8 cellular contexts compared by ENCODE assay signal in the genomic region with DNA sequence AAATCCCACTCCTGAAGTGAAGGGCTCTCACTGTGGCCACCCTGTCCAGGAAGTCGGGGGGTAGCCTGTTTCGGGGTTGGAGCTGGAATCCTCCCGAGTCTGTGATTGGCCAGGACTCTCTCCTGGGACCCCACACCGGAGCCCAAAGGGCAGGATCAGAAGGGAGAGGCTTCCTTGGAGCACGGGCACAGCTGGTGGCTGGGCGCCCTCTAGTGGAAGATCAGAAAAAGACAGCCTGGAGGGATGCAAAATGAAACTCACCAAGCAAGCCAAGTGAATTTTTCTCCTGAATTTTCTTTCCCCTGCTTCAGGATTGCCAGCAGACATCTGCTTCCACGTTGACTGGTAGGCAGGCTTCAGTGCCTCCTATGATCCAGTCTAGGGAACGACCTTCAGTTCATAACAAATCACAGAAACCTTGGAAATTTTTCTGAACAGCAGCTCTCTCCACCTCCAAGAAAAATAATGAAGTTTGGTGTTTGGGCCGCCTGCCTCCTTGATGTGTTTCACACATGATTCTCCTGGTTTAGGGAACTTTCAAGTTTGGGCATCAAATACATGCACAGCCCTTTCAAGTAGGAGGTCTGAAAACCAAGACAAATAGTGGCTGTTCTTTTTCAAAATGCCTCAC.
A peak's percentile ranks its signal among the peaks of the same experiment; 100 is the strongest.
DNase-seq lines count a peak whose midpoint lies in the region; ATAC-seq and TF ChIP-seq lines count a peak whose summit lies in the region.

No MANE protein-coding gene starts in this region.

- H3K14ac ChIP-seq in trophoblast cell (ENCODE audit: low read length) = no peak overlapping the region

- no peak overlapping the region for H4K8ac ChIP-seq in trophoblast cell (ENCODE audit: low read depth, low read length)

- peak; percentile 93 for TF ChIP-seq RAD21 in Ishikawa (IDR thresholded peaks at IDR 0.05; ENCODE audit: low read depth)

- H2BK12ac ChIP-seq in trophoblast cell (ENCODE audit: low read length) = no peak overlapping the region

- no CpG with 5 or more reads among the region's 9 CpGs for WGBS in trophoblast cell (ENCODE audit: extremely low coverage, insufficient coverage, insufficient read length)

- no peak overlapping the region for H2BK120ac ChIP-seq in trophoblast cell (ENCODE audit: insufficient read depth, low read length, poor library complexity)

- no peak for TF ChIP-seq POLR2A in uterus (IDR thresholded peaks at IDR 0.05)

- CTCF ChIA-PET in RWPE1 (lab: Yijun Ruan, JAX) = interaction anchor here (0.5 to 3.0 kb wide), 27 partner anchors 8 to 1862 kb away, joined by 3 to 30 read pairs (median 3); no protein-coding TSS in a partner anchor

- H3K36me3 ChIP-seq in trophoblast cell (ENCODE audit: control insufficient read depth in 1 of 2, insufficient read depth in 2 of 2, low read length in 2 of 2) (no peaks in the 10 kb centered on the region), uterus (no peaks in the 10 kb centered on the region)

- POLR2A ChIA-PET in RWPE1 (lab: Yijun Ruan, JAX; ENCODE audit: low non-redundant PET) = no interaction called here

- intact Hi-C loops in uterus (cut with DNase I; ENCODE audit: low total_unique reads) = no loop called here

- no peak overlapping the region for H3K18ac ChIP-seq in trophoblast cell (ENCODE audit: low read length)

- H3K9me3 ChIP-seq in trophoblast cell (ENCODE audit: insufficient read depth, low read depth, low read length) = no peaks in the 10 kb centered on the region
- no peaks in the 10 kb centered on the region for H3K9me3 ChIP-seq in uterus

- ATAC-seq in GM18867 (IDR thresholded peaks at IDR 0.05; ENCODE audit: unreplicated experiment) = no peak

- H3K4me2 ChIP-seq in trophoblast cell (ENCODE audit: low read length) = peak overlapping the region; percentile 25

- H3K4me1 ChIP-seq in trophoblast cell (ENCODE audit: control insufficient read depth in 1 of 2, insufficient read depth in 2 of 2, low read length in 2 of 2) = peaks cover 5 to 7% of the 10 kb centered on the region in 2 experiments
- H3K4me1 ChIP-seq in uterus = peaks cover 0 to 6% of the 10 kb centered on the region in 2 donors

- no peak overlapping the region for H2BK5ac ChIP-seq in trophoblast cell (ENCODE audit: low read depth, low read length, poor library complexity)

- no peak overlapping the region for H2AK5ac ChIP-seq in trophoblast cell (ENCODE audit: low read length)

- no peak overlapping the region for H3K9ac ChIP-seq in trophoblast cell (ENCODE audit: low read length)

- TF ChIP-seq EP300 in Ishikawa (IDR thresholded peaks at IDR 0.05; ENCODE audit: borderline replicate concordance) = no peak

- H3K27me3 ChIP-seq in trophoblast cell (ENCODE audit: insufficient read depth, low read length) (no peaks in the 10 kb centered on the region), uterus (no peaks in the 10 kb centered on the region)

- H4K91ac ChIP-seq in trophoblast cell (ENCODE audit: low read depth, low read length) = no peak overlapping the region

- no peak overlapping the region for H4K12ac ChIP-seq in trophoblast cell (ENCODE audit: low read depth, low read length)

- H3K4ac ChIP-seq in trophoblast cell (ENCODE audit: low read depth, low read length) = no peak overlapping the region

- H3K27ac ChIP-seq in RWPE1 (no peak overlapping the region), trophoblast cell (ENCODE audit: low read depth, low read length) (no peak overlapping the region), uterus (peak overlapping the region in 1 of 2 donors; percentile 34)

- no peak overlapping the region for H3K4me3 ChIP-seq in trophoblast cell (ENCODE audit: low read depth, low read length)
- H3K4me3 ChIP-seq in uterus = no peak overlapping the region

- H3K23ac ChIP-seq in trophoblast cell (ENCODE audit: low read length) = no peak overlapping the region

- peak; percentile 97 for TF ChIP-seq CTCF in RWPE1 (conservative IDR thresholded peaks at IDR 0.05; ENCODE audit: low read depth)
- TF ChIP-seq CTCF in uterus (IDR thresholded peaks at IDR 0.05) = peak; percentile 73 to 88 (median 80)

- H3K79me1 ChIP-seq in trophoblast cell (ENCODE audit: low read length) = no peaks in the 10 kb centered on the region

- no peaks in the 10 kb centered on the region for H3K79me2 ChIP-seq in trophoblast cell (ENCODE audit: control insufficient read depth, insufficient read depth, low read length, poor library complexity)

- DNase-seq in D341Med (ENCODE audit: low spot score) = peak; percentile 84
- DNase-seq in RWPE1 (ENCODE audit: low spot score) = peak; percentile 69
- DNase-seq in activated gamma-delta T cell treated with anti-CD3 and anti-CD28 coated beads, Interleukin-2, amount 50 U/mL, for 16 hours (ENCODE audit: low read depth) = peak; percentile 28
- peak; percentile 67 for DNase-seq in germinal center (ENCODE audit: low spot score)
- peak; percentile 20 to 65 for DNase-seq in trophoblast cell
- DNase-seq in uterus = peak; percentile 65 to 77

- no peak overlapping the region for H2AFZ ChIP-seq in trophoblast cell (ENCODE audit: insufficient read depth, low read length, poor library complexity)

TF ChIP-seq in Ishikawa, 13 proteins besides CTCF, POLR2A, EP300 and RAD21:
- TF ChIP-seq NFIC (IDR thresholded peaks at IDR 0.05) (no peak), TCF12 (IDR thresholded peaks at IDR 0.05; ENCODE audit: low read depth) (no peak), TAF1 (IDR thresholded peaks at IDR 0.05; ENCODE audit: low read depth) (no peak), FOXM1 (IDR thresholded peaks at IDR 0.05; ENCODE audit: borderline replicate concordance, low read depth) (no peak)
- TF ChIP-seq, protein P1, sequence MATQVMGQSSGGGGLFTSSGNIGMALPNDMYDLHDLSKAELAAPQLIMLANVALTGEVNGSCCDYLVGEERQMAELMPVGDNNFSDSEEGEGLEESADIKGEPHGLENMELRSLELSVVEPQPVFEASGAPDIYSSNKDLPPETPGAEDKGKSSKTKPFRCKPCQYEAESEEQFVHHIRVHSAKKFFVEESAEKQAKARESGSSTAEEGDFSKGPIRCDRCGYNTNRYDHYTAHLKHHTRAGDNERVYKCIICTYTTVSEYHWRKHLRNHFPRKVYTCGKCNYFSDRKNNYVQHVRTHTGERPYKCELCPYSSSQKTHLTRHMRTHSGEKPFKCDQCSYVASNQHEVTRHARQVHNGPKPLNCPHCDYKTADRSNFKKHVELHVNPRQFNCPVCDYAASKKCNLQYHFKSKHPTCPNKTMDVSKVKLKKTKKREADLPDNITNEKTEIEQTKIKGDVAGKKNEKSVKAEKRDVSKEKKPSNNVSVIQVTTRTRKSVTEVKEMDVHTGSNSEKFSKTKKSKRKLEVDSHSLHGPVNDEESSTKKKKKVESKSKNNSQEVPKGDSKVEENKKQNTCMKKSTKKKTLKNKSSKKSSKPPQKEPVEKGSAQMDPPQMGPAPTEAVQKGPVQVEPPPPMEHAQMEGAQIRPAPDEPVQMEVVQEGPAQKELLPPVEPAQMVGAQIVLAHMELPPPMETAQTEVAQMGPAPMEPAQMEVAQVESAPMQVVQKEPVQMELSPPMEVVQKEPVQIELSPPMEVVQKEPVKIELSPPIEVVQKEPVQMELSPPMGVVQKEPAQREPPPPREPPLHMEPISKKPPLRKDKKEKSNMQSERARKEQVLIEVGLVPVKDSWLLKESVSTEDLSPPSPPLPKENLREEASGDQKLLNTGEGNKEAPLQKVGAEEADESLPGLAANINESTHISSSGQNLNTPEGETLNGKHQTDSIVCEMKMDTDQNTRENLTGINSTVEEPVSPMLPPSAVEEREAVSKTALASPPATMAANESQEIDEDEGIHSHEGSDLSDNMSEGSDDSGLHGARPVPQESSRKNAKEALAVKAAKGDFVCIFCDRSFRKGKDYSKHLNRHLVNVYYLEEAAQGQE (IDR thresholded peaks at IDR 0.05; ENCODE audit: low read depth) = no peak
- TF ChIP-seq, protein P2, sequence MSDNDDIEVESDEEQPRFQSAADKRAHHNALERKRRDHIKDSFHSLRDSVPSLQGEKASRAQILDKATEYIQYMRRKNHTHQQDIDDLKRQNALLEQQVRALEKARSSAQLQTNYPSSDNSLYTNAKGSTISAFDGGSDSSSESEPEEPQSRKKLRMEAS (IDR thresholded peaks at IDR 0.05) = no peak

Comparison
In these comparisons a context has a peak if more than half of its experiments do, and no peak if none do; other contexts are left out.
1. DNase-seq: peak in every context shown above with its lines; median percentile 84 in D341Med; 71 in uterus; 69 in RWPE1; 67 in germinal center; 42 in trophoblast cell; 28 in activated gamma-delta T cell treated with anti-CD3 and anti-CD28 coated beads, Interleukin-2, amount 50 U/mL, for 16 hours.